In genomic region chr14:24368215-24368561, GRCh38 we compare ENCODE assay signal across 10 cellular contexts. TPM values are rescaled to one million over a fixed set of nuclear protein-coding genes. Genes with fewer than 3 reads are reported as not detected.
A peak's percentile ranks its signal among the peaks of the same experiment; 100 is the strongest.
DNase-seq lines count a peak whose midpoint lies in the region; ATAC-seq, FAIRE-seq and TF ChIP-seq lines count a peak whose summit lies in the region.
"Had no signal": no experiment of that assay in that cellular context is flagged by ENCODE, and none has a peak within 500 bp of the region (broad histone marks: within the 10 kb centered on the region; RNA-seq: fewer than 3 reads in every experiment).

No MANE protein-coding gene starts in this region.

- H3K27me3 ChIP-seq in left ventricle myocardium inferior (ENCODE audit: low read depth) (peaks cover 55% of the 10 kb centered on the region), muscle layer of duodenum (ENCODE audit: low read depth, low read length) (no peaks in the 10 kb centered on the region), aorta (ENCODE audit: control insufficient read depth in 1 of 2, insufficient read depth in 2 of 2, low read length in 1 of 2) (no peaks in the 10 kb centered on the region)

- WGBS in aorta, 2 donors, result 0 to 1% methylated on average over 11 to 15 of the region's 15 CpGs

- ATAC-seq in Right ventricle myocardium superior (ENCODE audit: poor library complexity), result no peak
- ATAC-seq in aorta (ENCODE audit: low FRiP score), result no peak
- no peak for ATAC-seq in HG03378 (IDR thresholded peaks at IDR 0.05; ENCODE audit: unreplicated experiment)

- peak overlapping the region; percentile 93 for H3K27ac ChIP-seq in left ventricle myocardium inferior (replicated peaks)
- H3K27ac ChIP-seq in cingulate gyrus (ENCODE audit: low read depth, low read length), result peak overlapping the region; percentile 65
- H3K27ac ChIP-seq in muscle layer of duodenum (ENCODE audit: low read length), result peak overlapping the region; percentile 82
- H3K27ac ChIP-seq in aorta (ENCODE audit: low read depth in 1 of 2, low read length in 2 of 2), result peak overlapping the region; percentile 51 to 90
- H3K27ac ChIP-seq: HL-60 had no signal

- intact Hi-C loops in left ventricle myocardium inferior (cut with micrococcal nuclease), result loop anchor here (5.0 kb wide), 1 partner anchor 64 kb away; no protein-coding TSS in a partner anchor
- intact Hi-C loops in Right ventricle myocardium superior (cut with DNase I), result loop anchor here (5.0 kb wide), 1 partner anchor 64 kb away; no protein-coding TSS in a partner anchor
- intact Hi-C loops in aorta (cut with DNase I), result loop anchor here in 1 of 2 donors (2.0 kb wide), 1 partner anchor 31 kb away; the partner anchor contains the start of gene NYNRIN

- H3K36me3 ChIP-seq in left ventricle myocardium inferior (peaks cover 4% of the 10 kb centered on the region), muscle layer of duodenum (ENCODE audit: control insufficient read depth in 1 of 2, insufficient read depth in 2 of 2, low read length in 2 of 2) (peaks cover 0 to 19% of the 10 kb centered on the region in 2 donors), aorta (ENCODE audit: control insufficient read depth in 1 of 2, insufficient read depth in 2 of 2, low read length in 1 of 2) (no peaks in the 10 kb centered on the region)

- no peak for FAIRE-seq in HTR-8/SVneo (lab: Jason Lieb, UNC)

- DNase-seq in left ventricle myocardium inferior (no peak), Right ventricle myocardium superior (no peak), aorta (no peak), HTR-8/SVneo (ENCODE audit: insufficient read length, low spot score) (no peak)
- no peak for DNase-seq in stimulated activated CD4-positive, alpha-beta T cell treated with anti-CD3 and anti-CD28 coated beads, Interleukin-12 subunit alpha, Interleukin-12 subunit beta, amount 100 ng/mL, for 4 hours

- H3K4me3 ChIP-seq in left ventricle myocardium inferior, result peak overlapping the region; percentile 70
- peak overlapping the region; percentile 64 to 79 for H3K4me3 ChIP-seq in muscle layer of duodenum (ENCODE audit: low read depth in 1 of 2, low read length in 2 of 2)
- peak overlapping the region; percentile 47 to 68 for H3K4me3 ChIP-seq in aorta (ENCODE audit: low read length in 2 of 2)

- H3K9me3 ChIP-seq in left ventricle myocardium inferior (replicated peaks) (no peaks in the 10 kb centered on the region), muscle layer of duodenum (ENCODE audit: control insufficient read depth in 1 of 2, low read length in 2 of 2) (no peaks in the 10 kb centered on the region), aorta (ENCODE audit: control insufficient read depth, low read length) (no peaks in the 10 kb centered on the region)

- no peak for TF ChIP-seq CTCF in left ventricle myocardium inferior (IDR thresholded peaks at IDR 0.05; ENCODE audit: borderline replicate concordance)

- H3K4me1 ChIP-seq in left ventricle myocardium inferior (peaks cover 51% of the 10 kb centered on the region), muscle layer of duodenum (ENCODE audit: control insufficient read depth in 1 of 2, insufficient read depth in 2 of 2, low read length in 2 of 2) (peaks cover 7 to 25% of the 10 kb centered on the region in 2 donors), aorta (ENCODE audit: control insufficient read depth in 1 of 2, insufficient read depth in 2 of 2, low read length in 2 of 2) (no peaks in the 10 kb centered on the region)

RNA-seq across cellular contexts. Expression of gene NFATC4, which starts 0.2 kb away (rescaled TPM):
- total RNA-seq in left ventricle myocardium inferior, result 20.6 TPM
- total RNA-seq in Right ventricle myocardium superior, result 25.6 TPM
- total RNA-seq in aorta, result 100 to 1,000 TPM in 1 of 2 donors, 10 to 100 TPM in 1; 85.5 to 121 TPM
- 100 to 1,000 TPM in 1 of 2 donors, 10 to 100 TPM in 1; 23.0 to 572 TPM for polyA plus RNA-seq in aorta

RNA-seq across cellular contexts. Expression of gene RIPK3, which starts 28.4 kb away (rescaled TPM):
- total RNA-seq in left ventricle myocardium inferior (3.6 TPM), Right ventricle myocardium superior (2.9 TPM), aorta (10 to 100 TPM in 1 of 2 donors, 1 to 10 TPM in 1; 8.0 to 15.8 TPM)
- 1 to 10 TPM; 4.0 to 6.1 TPM for polyA plus RNA-seq in aorta
- total RNA-seq: Daoy had no signal

RNA-seq across cellular contexts. Expression of gene NYNRIN, which starts 30.6 kb away (rescaled TPM):
- total RNA-seq in left ventricle myocardium inferior (8.0 TPM), Right ventricle myocardium superior (8.8 TPM), aorta (10 to 100 TPM; 11.2 to 31.6 TPM)
- 1 to 10 TPM; 1.8 to 5.2 TPM for polyA plus RNA-seq in aorta

RNA-seq across cellular contexts. Expression of gene ADCY4, which starts 33.3 kb away (rescaled TPM):
- total RNA-seq in left ventricle myocardium inferior (26.6 TPM), Right ventricle myocardium superior (20.6 TPM), aorta (100 to 1,000 TPM in 1 of 2 donors, 10 to 100 TPM in 1; 45.7 to 111 TPM)
- 1 to 10 TPM in 1 of 2 donors, under 1 TPM in 1; 0.25 to 6.1 TPM for polyA plus RNA-seq in aorta

RNA-seq across cellular contexts. Expression of gene LTB4R, which starts 56.9 kb away (rescaled TPM):
- 1.8 TPM for total RNA-seq in left ventricle myocardium inferior
- total RNA-seq in Right ventricle myocardium superior, result 1.8 TPM
- total RNA-seq in aorta, result 1 to 10 TPM; 7.0 to 8.2 TPM
- polyA plus RNA-seq in aorta, result 1 to 10 TPM; 2.9 to 5.2 TPM
